ENCODE assay signal across 9 cellular contexts in genomic region chr16:22141746-22142145, GRCh38. TPM values are rescaled to one million over a fixed set of nuclear protein-coding genes. Genes with fewer than 3 reads are reported as not detected.
DNase-seq lines count a peak whose midpoint lies in the region; ATAC-seq and TF ChIP-seq lines count a peak whose summit lies in the region.
"Had no signal": no experiment of that assay in that cellular context is flagged by ENCODE, and none has a peak within 500 bp of the region (broad histone marks: within the 10 kb centered on the region; RNA-seq: fewer than 3 reads in every experiment).

No MANE protein-coding gene starts in this region.

- DNase-seq in Caki2 (ENCODE audit: low read depth) (peak; percentile 12), HL-60 (ENCODE audit: low read depth in 1 of 2, low spot score in 1 of 2) (no peak), WERI-Rb-1 (peak; percentile 46), kidney tubule cell (ENCODE audit: low spot score) (peak; percentile 29), esophagus muscularis mucosa (ENCODE audit: extremely low spot score) (no peak)
- DNase-seq in stimulated activated naive CD8-positive, alpha-beta T cell treated with anti-CD3 and anti-CD28 coated beads, Interleukin-15, amount 100 ng/mL, for 72 hours, result no peak

- H3K9me3 ChIP-seq in WERI-Rb-1 (ENCODE audit: severe bottlenecking) (no peaks in the 10 kb centered on the region), esophagus muscularis mucosa (no peaks in the 10 kb centered on the region)
- H3K9me3 ChIP-seq: neutrophil had no signal

- 83% methylated on average over 2 of the region's 2 CpGs for WGBS in esophagus muscularis mucosa

- H3K4me3 ChIP-seq in HL-60 (replicated peaks; ENCODE audit: insufficient read depth, low read length), result no peak overlapping the region
- no peak overlapping the region for H3K4me3 ChIP-seq in WERI-Rb-1 (ENCODE audit: low read depth, low read length)
- no peak overlapping the region for H3K4me3 ChIP-seq in esophagus muscularis mucosa

- H3K4me1 Mint-ChIP-seq in stimulated activated naive CD8-positive, alpha-beta T cell treated with anti-CD3 and anti-CD28 coated beads, Interleukin-15, amount 100 ng/mL, for 72 hours, result no peaks in the 10 kb centered on the region

- in situ Hi-C loops in Caki2 (cut with HindIII; ENCODE audit: low pct_unique_long_range_greater_than_20kb, low sequenced_read_pairs), result no loop called here

- peaks cover 10% of the 10 kb centered on the region for H3K27me3 Mint-ChIP-seq in stimulated activated naive CD8-positive, alpha-beta T cell treated with anti-CD3 and anti-CD28 coated beads, Interleukin-15, amount 100 ng/mL, for 72 hours

- TF ChIP-seq POLR2A in esophagus muscularis mucosa (IDR thresholded peaks at IDR 0.05; ENCODE audit: low read depth), result no peak

- intact Hi-C loops in esophagus muscularis mucosa (cut with DNase I), result no loop called here

- no peak overlapping the region for H3K4me3 Mint-ChIP-seq in stimulated activated naive CD8-positive, alpha-beta T cell treated with anti-CD3 and anti-CD28 coated beads, Interleukin-15, amount 100 ng/mL, for 72 hours

- no peak overlapping the region for H3K27ac Mint-ChIP-seq in stimulated activated naive CD8-positive, alpha-beta T cell treated with anti-CD3 and anti-CD28 coated beads, Interleukin-15, amount 100 ng/mL, for 72 hours

- no peak for TF ChIP-seq EP300 in esophagus muscularis mucosa (IDR thresholded peaks at IDR 0.05)

- no peak overlapping the region for H3K27ac ChIP-seq in HL-60 (replicated peaks)
- no peak overlapping the region for H3K27ac ChIP-seq in WERI-Rb-1
- no peak overlapping the region for H3K27ac ChIP-seq in esophagus muscularis mucosa (replicated peaks in 1 of 4)
- H3K27ac ChIP-seq: neutrophil had no signal

- no peaks in the 10 kb centered on the region for H3K9me3 Mint-ChIP-seq in stimulated activated naive CD8-positive, alpha-beta T cell treated with anti-CD3 and anti-CD28 coated beads, Interleukin-15, amount 100 ng/mL, for 72 hours

- H3K4me1 ChIP-seq in esophagus muscularis mucosa, result no peaks in the 10 kb centered on the region

- H3K27me3 ChIP-seq in HL-60 (ENCODE audit: insufficient read depth, poor library complexity, severe bottlenecking) (peaks cover 2% of the 10 kb centered on the region), WERI-Rb-1 (ENCODE audit: insufficient read depth, low read depth, severe bottlenecking) (no peaks in the 10 kb centered on the region), esophagus muscularis mucosa (peaks cover 0 to 27% (median 0%) of the 10 kb centered on the region in 4 donors)

- H3K36me3 ChIP-seq in WERI-Rb-1, result no peaks in the 10 kb centered on the region
- H3K36me3 ChIP-seq in esophagus muscularis mucosa, result no peaks in the 10 kb centered on the region
- H3K36me3 ChIP-seq: neutrophil had no signal

- no peak for ATAC-seq in GM19324 (IDR thresholded peaks at IDR 0.05; ENCODE audit: low FRiP score, unreplicated experiment)
- ATAC-seq in stimulated activated naive CD8-positive, alpha-beta T cell treated with anti-CD3 and anti-CD28 coated beads, Interleukin-15, amount 100 ng/mL, for 72 hours, result no peak
- no peak for ATAC-seq in HG03457 (IDR thresholded peaks at IDR 0.05; ENCODE audit: unreplicated experiment)

- TF ChIP-seq CTCF in HL-60 (IDR thresholded peaks at IDR 0.05; ENCODE audit: insufficient read depth, low read length) (peak; percentile 42), WERI-Rb-1 (IDR thresholded peaks at IDR 0.05; ENCODE audit: low read depth, low read length) (peak; percentile 88), esophagus muscularis mucosa (IDR thresholded peaks at IDR 0.05) (no peak)

RNA-seq across cellular contexts. Expression of gene SDR42E2, which starts 20.6 kb away (rescaled TPM):
- not detected in 2 replicates for total RNA-seq in Caki2 (2014; rRNA removed; shearing (Covaris generic); ENCODE audit: low replicate concordance)
- total RNA-seq in esophagus muscularis mucosa, result not detected

RNA-seq across cellular contexts. Expression of gene VWA3A, which starts 49.4 kb away (rescaled TPM):
- total RNA-seq in Caki2 (2014; rRNA removed; shearing (Covaris generic); ENCODE audit: low replicate concordance), result not detected in 2 replicates
- under 1 TPM in 3 of 4 donors, not detected in 1; 0.06 to 0.42 (median 0.17) TPM for total RNA-seq in esophagus muscularis mucosa

Comparison
In these comparisons a context has a peak if more than half of its experiments do, and no peak if none do; other contexts are left out.
1. DNase-seq: peak in Caki2 (single experiment), WERI-Rb-1 (single experiment) and kidney tubule cell (single experiment); none in HL-60 (0 of 2), esophagus muscularis mucosa (single experiment) and stimulated activated naive CD8-positive, alpha-beta T cell treated with anti-CD3 and anti-CD28 coated beads, Interleukin-15, amount 100 ng/mL, for 72 hours (0 of 2).
2. CTCF ChIP-seq: peak in HL-60 (single experiment) and WERI-Rb-1 (single experiment); none in esophagus muscularis mucosa (0 of 3).